Comparison of ENCODE assay signal across 1 cellular context in genomic region chr12:121888478-121889266, GRCh38.
TF ChIP-seq lines count a peak whose summit lies in the region.

Gene PSMD9 (plus strand): TSS chr12:121888790. CDS start chr12:121888857, 67 bp downstream.

TF ChIP-seq in HepG2, 621 proteins besides CTCF, POLR2A, EP300 and RAD21 (continued from another document and continues in another):
- TF ChIP-seq NFAT5 (CRISPR knock-in tag; IDR thresholded peaks at IDR 0.05), result no peak; the same call in 1 of the 2 replicates
- no peak; a peak in 1 of 4 replicates for TF ChIP-seq REST (IDR thresholded peaks at IDR 0.05; ENCODE audit: borderline replicate concordance in 1 of 2, low read depth in 1 of 2, low read length in 2 of 2)
- no peak for TF ChIP-seq HHEX (CRISPR knock-in tag; IDR thresholded peaks at IDR 0.05)
- TF ChIP-seq ZNF30 (CRISPR knock-in tag; IDR thresholded peaks at IDR 0.05), result peak; percentile 57; the same call in 1 of the 2 replicates
- peak; percentile 16 for TF ChIP-seq ZEB1 (IDR thresholded peaks at IDR 0.05; ENCODE audit: insufficient replicate concordance, low read depth)
- TF ChIP-seq, protein P1, sequence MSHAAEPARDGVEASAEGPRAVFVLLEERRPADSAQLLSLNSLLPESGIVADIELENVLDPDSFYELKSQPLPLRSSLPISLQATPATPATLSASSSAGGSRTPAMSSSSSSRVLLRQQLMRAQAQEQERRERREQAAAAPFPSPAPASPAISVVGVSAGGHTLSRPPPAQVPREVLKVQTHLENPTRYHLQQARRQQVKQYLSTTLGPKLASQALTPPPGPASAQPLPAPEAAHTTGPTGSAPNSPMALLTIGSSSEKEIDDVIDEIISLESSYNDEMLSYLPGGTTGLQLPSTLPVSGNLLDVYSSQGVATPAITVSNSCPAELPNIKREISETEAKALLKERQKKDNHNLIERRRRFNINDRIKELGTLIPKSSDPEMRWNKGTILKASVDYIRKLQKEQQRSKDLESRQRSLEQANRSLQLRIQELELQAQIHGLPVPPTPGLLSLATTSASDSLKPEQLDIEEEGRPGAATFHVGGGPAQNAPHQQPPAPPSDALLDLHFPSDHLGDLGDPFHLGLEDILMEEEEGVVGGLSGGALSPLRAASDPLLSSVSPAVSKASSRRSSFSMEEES (CRISPR knock-in tag; IDR thresholded peaks at IDR 0.05), result peak; percentile 87
- TF ChIP-seq DDIT3 (CRISPR knock-in tag; IDR thresholded peaks at IDR 0.05), result no peak
- TF ChIP-seq ZNF121 (CRISPR knock-in tag; IDR thresholded peaks at IDR 0.05), result no peak; the same call in 1 of the 2 replicates
- no peak for TF ChIP-seq ZNF367 (CRISPR knock-in tag; IDR thresholded peaks at IDR 0.05; ENCODE audit: borderline replicate concordance)
- TF ChIP-seq ZNF720 (CRISPR knock-in tag; IDR thresholded peaks at IDR 0.05), result 0 out of 2 replicates have a peak, but pooled peaks have one; percentile 33
- TF ChIP-seq, protein P2, sequence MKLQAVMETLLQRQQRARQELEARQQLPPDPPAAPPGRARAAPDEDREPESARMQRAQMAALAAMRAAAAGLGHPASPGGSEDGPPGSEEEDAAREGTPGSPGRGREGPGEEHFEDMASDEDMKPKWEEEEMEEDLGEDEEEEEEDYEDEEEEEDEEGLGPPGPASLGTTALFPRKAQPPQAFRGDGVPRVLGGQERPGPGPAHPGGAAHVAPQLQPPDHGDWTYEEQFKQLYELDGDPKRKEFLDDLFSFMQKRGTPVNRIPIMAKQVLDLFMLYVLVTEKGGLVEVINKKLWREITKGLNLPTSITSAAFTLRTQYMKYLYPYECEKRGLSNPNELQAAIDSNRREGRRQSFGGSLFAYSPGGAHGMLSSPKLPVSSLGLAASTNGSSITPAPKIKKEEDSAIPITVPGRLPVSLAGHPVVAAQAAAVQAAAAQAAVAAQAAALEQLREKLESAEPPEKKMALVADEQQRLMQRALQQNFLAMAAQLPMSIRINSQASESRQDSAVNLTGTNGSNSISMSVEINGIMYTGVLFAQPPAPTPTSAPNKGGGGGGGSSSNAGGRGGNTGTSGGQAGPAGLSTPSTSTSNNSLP (IDR thresholded peaks at IDR 0.05; ENCODE audit: low read depth, low read length), result peak; percentile 61; the same call in 1 of the 2 replicates
- TF ChIP-seq ZNF329 (CRISPR knock-in tag; IDR thresholded peaks at IDR 0.05; ENCODE audit: low read depth), result no peak
- TF ChIP-seq GABPA (IDR thresholded peaks at IDR 0.05; ENCODE audit: low read depth, low read length), result peak; percentile 98
- peak; percentile 98 for TF ChIP-seq GABPA (CRISPR knock-in tag; IDR thresholded peaks at IDR 0.05; ENCODE audit: low read depth)
- peak; percentile 85; the same call in 1 of the 2 replicates for TF ChIP-seq SRY (CRISPR knock-in tag; IDR thresholded peaks at IDR 0.05)
- peak; percentile 91 for TF ChIP-seq ZNF563 (CRISPR knock-in tag; IDR thresholded peaks at IDR 0.05)
- peak; percentile 92; the same call in 1 of the 2 replicates for TF ChIP-seq ZIK1 (CRISPR knock-in tag; IDR thresholded peaks at IDR 0.05; ENCODE audit: borderline replicate concordance, low read depth)
- TF ChIP-seq TCF7L2 (IDR thresholded peaks at IDR 0.05; ENCODE audit: low read depth, low read length), result no peak
- no peak for TF ChIP-seq MLXIP (CRISPR knock-in tag; IDR thresholded peaks at IDR 0.05; ENCODE audit: borderline replicate concordance)
- TF ChIP-seq LCORL (IDR thresholded peaks at IDR 0.05), result no peak
- peak; percentile 94 for TF ChIP-seq LCORL (CRISPR knock-in tag; IDR thresholded peaks at IDR 0.05)
- 0 out of 2 replicates have a peak, but pooled peaks have one; percentile 35 for TF ChIP-seq MTF2 (CRISPR knock-in tag; IDR thresholded peaks at IDR 0.05; ENCODE audit: borderline replicate concordance)
- TF ChIP-seq HMG20A (CRISPR knock-in tag; IDR thresholded peaks at IDR 0.05; ENCODE audit: borderline replicate concordance), result 0 out of 2 replicates have a peak, but pooled peaks have one; percentile 13
- peak; percentile 94; the same call in 1 of the 2 replicates for TF ChIP-seq SMAD1 (CRISPR knock-in tag; IDR thresholded peaks at IDR 0.05; ENCODE audit: borderline replicate concordance, low read depth)
- TF ChIP-seq, protein P3, sequence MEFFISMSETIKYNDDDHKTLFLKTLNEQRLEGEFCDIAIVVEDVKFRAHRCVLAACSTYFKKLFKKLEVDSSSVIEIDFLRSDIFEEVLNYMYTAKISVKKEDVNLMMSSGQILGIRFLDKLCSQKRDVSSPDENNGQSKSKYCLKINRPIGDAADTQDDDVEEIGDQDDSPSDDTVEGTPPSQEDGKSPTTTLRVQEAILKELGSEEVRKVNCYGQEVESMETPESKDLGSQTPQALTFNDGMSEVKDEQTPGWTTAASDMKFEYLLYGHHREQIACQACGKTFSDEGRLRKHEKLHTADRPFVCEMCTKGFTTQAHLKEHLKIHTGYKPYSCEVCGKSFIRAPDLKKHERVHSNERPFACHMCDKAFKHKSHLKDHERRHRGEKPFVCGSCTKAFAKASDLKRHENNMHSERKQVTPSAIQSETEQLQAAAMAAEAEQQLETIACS (CRISPR knock-in tag; IDR thresholded peaks at IDR 0.05), result no peak
- TF ChIP-seq POLR2AphosphoS5 (IDR thresholded peaks at IDR 0.05; ENCODE audit: low read depth, low read length), result peak; percentile 73
- TF ChIP-seq HDAC2 (CRISPR knock-in tag; IDR thresholded peaks at IDR 0.05), result peak; percentile 95
- TF ChIP-seq MEIS2 (CRISPR knock-in tag; IDR thresholded peaks at IDR 0.05), result peak; percentile 10; the same call in 1 of the 2 replicates
- peak; percentile 91; the same call in 1 of the 2 replicates for TF ChIP-seq ZNF572 (CRISPR knock-in tag; IDR thresholded peaks at IDR 0.05)
- TF ChIP-seq ZNF558 (CRISPR knock-in tag; IDR thresholded peaks at IDR 0.05; ENCODE audit: borderline replicate concordance), result no peak
- peak; percentile 78; the same call in 1 of the 2 replicates for TF ChIP-seq FOXK2 (IDR thresholded peaks at IDR 0.05)
- peak; percentile 69; the same call in 1 of the 2 replicates for TF ChIP-seq ZNF776 (CRISPR knock-in tag; IDR thresholded peaks at IDR 0.05)
- TF ChIP-seq, protein P4, sequence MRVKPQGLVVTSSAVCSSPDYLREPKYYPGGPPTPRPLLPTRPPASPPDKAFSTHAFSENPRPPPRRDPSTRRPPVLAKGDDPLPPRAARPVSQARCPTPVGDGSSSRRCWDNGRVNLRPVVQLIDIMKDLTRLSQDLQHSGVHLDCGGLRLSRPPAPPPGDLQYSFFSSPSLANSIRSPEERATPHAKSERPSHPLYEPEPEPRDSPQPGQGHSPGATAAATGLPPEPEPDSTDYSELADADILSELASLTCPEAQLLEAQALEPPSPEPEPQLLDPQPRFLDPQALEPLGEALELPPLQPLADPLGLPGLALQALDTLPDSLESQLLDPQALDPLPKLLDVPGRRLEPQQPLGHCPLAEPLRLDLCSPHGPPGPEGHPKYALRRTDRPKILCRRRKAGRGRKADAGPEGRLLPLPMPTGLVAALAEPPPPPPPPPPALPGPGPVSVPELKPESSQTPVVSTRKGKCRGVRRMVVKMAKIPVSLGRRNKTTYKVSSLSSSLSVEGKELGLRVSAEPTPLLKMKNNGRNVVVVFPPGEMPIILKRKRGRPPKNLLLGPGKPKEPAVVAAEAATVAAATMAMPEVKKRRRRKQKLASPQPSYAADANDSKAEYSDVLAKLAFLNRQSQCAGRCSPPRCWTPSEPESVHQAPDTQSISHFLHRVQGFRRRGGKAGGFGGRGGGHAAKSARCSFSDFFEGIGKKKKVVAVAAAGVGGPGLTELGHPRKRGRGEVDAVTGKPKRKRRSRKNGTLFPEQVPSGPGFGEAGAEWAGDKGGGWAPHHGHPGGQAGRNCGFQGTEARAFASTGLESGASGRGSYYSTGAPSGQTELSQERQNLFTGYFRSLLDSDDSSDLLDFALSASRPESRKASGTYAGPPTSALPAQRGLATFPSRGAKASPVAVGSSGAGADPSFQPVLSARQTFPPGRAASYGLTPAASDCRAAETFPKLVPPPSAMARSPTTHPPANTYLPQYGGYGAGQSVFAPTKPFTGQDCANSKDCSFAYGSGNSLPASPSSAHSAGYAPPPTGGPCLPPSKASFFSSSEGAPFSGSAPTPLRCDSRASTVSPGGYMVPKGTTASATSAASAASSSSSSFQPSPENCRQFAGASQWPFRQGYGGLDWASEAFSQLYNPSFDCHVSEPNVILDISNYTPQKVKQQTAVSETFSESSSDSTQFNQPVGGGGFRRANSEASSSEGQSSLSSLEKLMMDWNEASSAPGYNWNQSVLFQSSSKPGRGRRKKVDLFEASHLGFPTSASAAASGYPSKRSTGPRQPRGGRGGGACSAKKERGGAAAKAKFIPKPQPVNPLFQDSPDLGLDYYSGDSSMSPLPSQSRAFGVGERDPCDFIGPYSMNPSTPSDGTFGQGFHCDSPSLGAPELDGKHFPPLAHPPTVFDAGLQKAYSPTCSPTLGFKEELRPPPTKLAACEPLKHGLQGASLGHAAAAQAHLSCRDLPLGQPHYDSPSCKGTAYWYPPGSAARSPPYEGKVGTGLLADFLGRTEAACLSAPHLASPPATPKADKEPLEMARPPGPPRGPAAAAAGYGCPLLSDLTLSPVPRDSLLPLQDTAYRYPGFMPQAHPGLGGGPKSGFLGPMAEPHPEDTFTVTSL (CRISPR knock-in tag; IDR thresholded peaks at IDR 0.05; ENCODE audit: borderline replicate concordance), result no peak
- TF ChIP-seq CEBPG (CRISPR knock-in tag; IDR thresholded peaks at IDR 0.05), result peak; percentile 72
- TF ChIP-seq ZBTB21 (CRISPR knock-in tag; IDR thresholded peaks at IDR 0.05), result no peak
- peak; percentile 99 for TF ChIP-seq ZNF34 (CRISPR knock-in tag; IDR thresholded peaks at IDR 0.05; ENCODE audit: borderline replicate concordance)
